In genomic region chr14:103897075-103897947, GRCh38 we compare ENCODE assay signal across 22 cellular contexts. TPM values are rescaled to one million over a fixed set of nuclear protein-coding genes. Genes with fewer than 3 reads are reported as not detected.
A peak's percentile ranks its signal among the peaks of the same experiment; 100 is the strongest.
DNase-seq lines count a peak whose midpoint lies in the region; ATAC-seq and TF ChIP-seq lines count a peak whose summit lies in the region.
"Had no signal": no experiment of that assay in that cellular context is flagged by ENCODE, and none has a peak within 500 bp of the region (broad histone marks: within the 10 kb centered on the region; RNA-seq: fewer than 3 reads in every experiment).

No MANE protein-coding gene starts in this region.

- DNase-seq in Right ventricle myocardium superior (peak; percentile 65), right atrium auricular region (ENCODE audit: low spot score) (no peak), lung (ENCODE audit: low spot score) (peak; percentile 52), upper lobe of right lung (peak; percentile 56), HEK293T (ENCODE audit: extremely low spot score) (no peak), germinal center (ENCODE audit: low spot score) (no peak), NCI-H2029 (lab: John Stamatoyannopoulos, UW) (no peak)
- DNase-seq: activated CD4-positive, alpha-beta T cell treated with anti-CD3 and anti-CD28 coated beads, Interleukin-2, amount 10 ng/mL, durations not matched to agents 24 days and 14 days; activated CD8-positive, alpha-beta memory T cell treated with anti-CD3 and anti-CD28 coated beads, Interleukin-2, amount 50 U/mL, for 48 hours; activated naive CD4-positive, alpha-beta T cell; anterior cingulate cortex; CD4-positive, CD25-positive, alpha-beta regulatory T cell; EL; MG63; NCI-H187 treated with DMSO at 0.1 percent for 48 hours; NCI-H526 treated with DMSO at 0.1 percent for 48 hours; stimulated activated CD4-positive, alpha-beta T cell treated with anti-CD3 and anti-CD28 coated beads, Interleukin-1b, Interleukin-23, amount 100 ng/mL, for 48 hours had no signal

- TF ChIP-seq EP300 in gastroesophageal sphincter (IDR thresholded peaks at IDR 0.05): no peak

- no peaks in the 10 kb centered on the region for H3K36me3 ChIP-seq in right atrium auricular region
- no peaks in the 10 kb centered on the region for H3K36me3 ChIP-seq in gastroesophageal sphincter
- no peaks in the 10 kb centered on the region for H3K36me3 ChIP-seq in lung (ENCODE audit: control insufficient read depth in 2 of 2, insufficient read depth in 2 of 2, low read length in 2 of 2)
- no peaks in the 10 kb centered on the region for H3K36me3 ChIP-seq in upper lobe of right lung
- H3K36me3 ChIP-seq: MG63 had no signal

- H3K4me1 ChIP-seq in right atrium auricular region (peaks cover 0 to 4% of the 10 kb centered on the region in 2 donors), gastroesophageal sphincter (peaks cover 0 to 16% (median 0%) of the 10 kb centered on the region in 3 donors), lung (ENCODE audit: control insufficient read depth in 2 of 2, insufficient read depth in 2 of 2, low read length in 2 of 2) (peaks cover 0 to 4% of the 10 kb centered on the region in 2 donors), upper lobe of right lung (no peaks in the 10 kb centered on the region)
- H3K4me1 ChIP-seq: foreskin keratinocyte had no signal

- POLR2A ChIA-PET in HEK293T (lab: Yijun Ruan, JAX): no interaction called here

- ATAC-seq in Right ventricle myocardium superior (ENCODE audit: poor library complexity) (peak; percentile 74), gastroesophageal sphincter (peak; percentile 15), lung (ENCODE audit: insufficient read depth, low FRiP score) (no peak), upper lobe of right lung (peak; percentile 10)
- ATAC-seq: Panc1, sciatic nerve had no signal

- intact Hi-C loops in Right ventricle myocardium superior (cut with DNase I): no loop called here
- intact Hi-C loops in upper lobe of right lung (cut with DNase I): no loop called here

- CTCF ChIA-PET in HEK293T (lab: Yijun Ruan, JAX): interaction anchor here (0.5 to 1.0 kb wide), 2 partner anchors 22 to 84 kb away, joined by 3 to 4 read pairs; no protein-coding TSS in a partner anchor

- 77% methylated on average over 16 of the region's 27 CpGs; no CpG with 5 or more reads in 1 of the 2 donors for WGBS in gastroesophageal sphincter (ENCODE audit: low coverage in 1 of 2), 2 donors
- WGBS in lung, 2 donors: 74 to 84% methylated on average over 27 of the region's 27 CpGs

- no peak for TF ChIP-seq CTCF in right atrium auricular region (IDR thresholded peaks at IDR 0.05)
- TF ChIP-seq CTCF in gastroesophageal sphincter (IDR thresholded peaks at IDR 0.05): no peak
- TF ChIP-seq CTCF in lung (IDR thresholded peaks at IDR 0.05; ENCODE audit: control extremely low read depth, extremely low read depth): no peak
- TF ChIP-seq CTCF in upper lobe of right lung (IDR thresholded peaks at IDR 0.05): no peak

- no peaks in the 10 kb centered on the region for H3K9me3 ChIP-seq in right atrium auricular region
- H3K9me3 ChIP-seq in gastroesophageal sphincter: no peaks in the 10 kb centered on the region
- no peaks in the 10 kb centered on the region for H3K9me3 ChIP-seq in lung (ENCODE audit: control insufficient read depth in 2 of 2, insufficient read depth in 1 of 2, low read length in 1 of 2)
- no peaks in the 10 kb centered on the region for H3K9me3 ChIP-seq in upper lobe of right lung
- H3K9me3 ChIP-seq: MG63 had no signal

- H3K4me3 ChIP-seq in right atrium auricular region: no peak overlapping the region
- no peak overlapping the region for H3K4me3 ChIP-seq in gastroesophageal sphincter
- H3K4me3 ChIP-seq in lung: no peak overlapping the region
- H3K4me3 ChIP-seq in upper lobe of right lung: no peak overlapping the region
- H3K4me3 ChIP-seq: MG63 had no signal

- peak overlapping the region in 1 of 2 donors; percentile 8 for H3K27ac ChIP-seq in right atrium auricular region
- H3K27ac ChIP-seq in gastroesophageal sphincter: no peak overlapping the region
- H3K27ac ChIP-seq in lung (ENCODE audit: low read depth in 1 of 2, low read length in 1 of 2): no peak overlapping the region
- no peak overlapping the region for H3K27ac ChIP-seq in upper lobe of right lung
- H3K27ac ChIP-seq: foreskin keratinocyte had no signal

- H3K27me3 ChIP-seq in right atrium auricular region: no peaks in the 10 kb centered on the region
- H3K27me3 ChIP-seq in gastroesophageal sphincter: peaks cover 6% of the 10 kb centered on the region
- no peaks in the 10 kb centered on the region for H3K27me3 ChIP-seq in lung (ENCODE audit: control insufficient read depth, insufficient read depth)
- H3K27me3 ChIP-seq in upper lobe of right lung: no peaks in the 10 kb centered on the region
- H3K27me3 ChIP-seq: foreskin keratinocyte, MG63 had no signal

- TF ChIP-seq POLR2A in gastroesophageal sphincter (IDR thresholded peaks at IDR 0.05): no peak

TF ChIP-seq in HEK293T, 16 proteins besides CTCF, POLR2A, EP300 and RAD21:
- TF ChIP-seq HDGF (IDR thresholded peaks at IDR 0.05; ENCODE audit: borderline replicate concordance) (no peak), LEF1 (IDR thresholded peaks at IDR 0.05; ENCODE audit: borderline replicate concordance) (no peak), CTBP1 (IDR thresholded peaks at IDR 0.05; ENCODE audit: borderline replicate concordance) (no peak), FOXM1 (IDR thresholded peaks at IDR 0.05; ENCODE audit: borderline replicate concordance) (no peak), ARNT (IDR thresholded peaks at IDR 0.05) (no peak), FOXK2 (IDR thresholded peaks at IDR 0.05) (no peak), TARDBP (IDR thresholded peaks at IDR 0.05) (no peak), SUZ12 (IDR thresholded peaks at IDR 0.05) (no peak), BHLHE40 (IDR thresholded peaks at IDR 0.05; ENCODE audit: borderline replicate concordance) (no peak), ELF4 (IDR thresholded peaks at IDR 0.05) (no peak), FOXA1 (IDR thresholded peaks at IDR 0.05) (no peak)
- TF ChIP-seq, protein P1, sequence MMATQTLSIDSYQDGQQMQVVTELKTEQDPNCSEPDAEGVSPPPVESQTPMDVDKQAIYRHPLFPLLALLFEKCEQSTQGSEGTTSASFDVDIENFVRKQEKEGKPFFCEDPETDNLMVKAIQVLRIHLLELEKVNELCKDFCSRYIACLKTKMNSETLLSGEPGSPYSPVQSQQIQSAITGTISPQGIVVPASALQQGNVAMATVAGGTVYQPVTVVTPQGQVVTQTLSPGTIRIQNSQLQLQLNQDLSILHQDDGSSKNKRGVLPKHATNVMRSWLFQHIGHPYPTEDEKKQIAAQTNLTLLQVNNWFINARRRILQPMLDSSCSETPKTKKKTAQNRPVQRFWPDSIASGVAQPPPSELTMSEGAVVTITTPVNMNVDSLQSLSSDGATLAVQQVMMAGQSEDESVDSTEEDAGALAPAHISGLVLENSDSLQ (IDR thresholded peaks at IDR 0.05): no peak
TF ChIP-seq in HEK293T: peak in this region for 0.

RNA-seq across cellular contexts. Expression of gene TDRD9, which starts 30.9 kb away (rescaled TPM):
- total RNA-seq in Right ventricle myocardium superior: 2.7 TPM
- 10 to 100 TPM in 1 of 2 donors, 1 to 10 TPM in 1; 8.6 to 20.8 TPM for total RNA-seq in right atrium auricular region
- 1 to 10 TPM; 1.6 to 5.4 (median 2.3) TPM for total RNA-seq in gastroesophageal sphincter
- total RNA-seq in lung: 1 to 10 TPM; 2.3 to 8.2 TPM
- 1 to 10 TPM; 2.4 to 8.6 TPM for polyA plus RNA-seq in lung
- 6.2 TPM for total RNA-seq in upper lobe of right lung
- total RNA-seq: chondrocyte had no signal

RNA-seq across cellular contexts. Expression of gene RD3L, which starts 45.0 kb away (rescaled TPM):
- 26.4 TPM for total RNA-seq in Right ventricle myocardium superior
- total RNA-seq in right atrium auricular region: 10 to 100 TPM in 1 of 2 donors, 1 to 10 TPM in 1; 7.6 to 25.2 TPM
- not detected for total RNA-seq in gastroesophageal sphincter
- total RNA-seq in lung: not detected
- polyA plus RNA-seq in lung: under 1 TPM in 1 of 2 donors, not detected in 1; 0.08 TPM
- total RNA-seq in upper lobe of right lung: not detected
- total RNA-seq: activated CD4-positive, alpha-beta T cell treated with anti-CD3 and anti-CD28 coated beads, Interleukin-2, amount 10 ng/mL, durations not matched to agents 24 days and 14 days; CD4-positive, CD25-positive, alpha-beta regulatory T cell; chondrocyte; foreskin keratinocyte; sciatic nerve had no signal
- polyA plus RNA-seq: CD4-positive, CD25-positive, alpha-beta regulatory T cell; foreskin keratinocyte had no signal

RNA-seq across cellular contexts. Expression of gene PPP1R13B, which starts 49.9 kb away (rescaled TPM):
- total RNA-seq in Right ventricle myocardium superior (107 TPM), right atrium auricular region (10 to 100 TPM; 45.7 to 47.8 TPM), gastroesophageal sphincter (10 to 100 TPM; 13.9 to 24.8 (median 17.5) TPM), lung (10 to 100 TPM; 47.5 to 66.6 TPM), upper lobe of right lung (78.5 TPM)
- polyA plus RNA-seq in lung: 10 to 100 TPM; 12.0 to 29.2 TPM

Comparison
In these comparisons a context has a peak if more than half of its experiments do, and no peak if none do; other contexts are left out.
1. DNase-seq: peak in Right ventricle myocardium superior (single experiment), lung (single experiment) and upper lobe of right lung (single experiment); none in right atrium auricular region (single experiment), HEK293T (single experiment), germinal center (single experiment) and NCI-H2029 (single experiment).